Comparison of ENCODE assay signal across 18 cellular contexts in the genomic region with DNA sequence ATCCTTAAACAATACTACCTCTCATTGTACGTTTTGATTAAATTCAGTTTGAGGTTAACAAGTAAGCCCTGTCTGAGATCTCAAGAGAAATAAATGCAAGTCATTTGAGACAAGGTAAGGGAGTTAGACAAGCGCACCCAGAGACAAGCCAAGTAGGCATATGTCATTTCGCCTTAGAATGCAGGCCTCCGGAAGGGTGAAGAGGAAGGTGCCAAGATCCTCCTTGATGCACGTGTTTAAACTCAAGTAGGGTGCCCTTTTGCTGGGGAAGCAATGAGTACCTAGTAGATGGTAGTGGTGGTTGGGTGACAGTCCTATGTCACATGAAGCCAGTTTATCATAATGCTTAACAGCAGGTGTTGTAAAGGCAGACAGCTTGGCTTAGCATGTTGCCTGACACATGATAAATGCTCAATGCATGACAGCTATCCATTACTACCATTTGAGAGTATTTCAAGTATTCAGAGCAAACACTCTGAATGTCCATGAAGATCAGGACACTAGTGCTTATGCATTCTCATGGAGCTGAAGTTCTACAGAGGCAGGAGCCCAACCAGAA.
DNase-seq lines count a peak whose midpoint lies in the region; ATAC-seq, FAIRE-seq and TF ChIP-seq lines count a peak whose summit lies in the region.
"Had no signal": no experiment of that assay in that cellular context is flagged by ENCODE, and none has a peak within 500 bp of the region (broad histone marks: within the 10 kb centered on the region; RNA-seq: fewer than 3 reads in every experiment).

No MANE protein-coding gene starts in this region.

- no peak for TF ChIP-seq CTCF in cardiac muscle cell (IDR thresholded peaks at IDR 0.05; ENCODE audit: low read depth, low read length)

- no peaks in the 10 kb centered on the region for H3K27me3 ChIP-seq in cardiac muscle cell
- H3K27me3 ChIP-seq: stomach had no signal

- peak; percentile 91 for FAIRE-seq in urothelium cell line (lab: Jason Lieb, UNC)
- FAIRE-seq: G401.6, islet of Langerhans, small intestine had no signal

- H3K27ac ChIP-seq in cardiac muscle cell: peak overlapping the region; percentile 68
- H3K27ac ChIP-seq: stomach had no signal

- H3K4me1 ChIP-seq in cardiac muscle cell (ENCODE audit: low read depth): peaks cover 33% of the 10 kb centered on the region
- H3K4me1 ChIP-seq: stomach had no signal

- intact Hi-C loops in Right ventricle myocardium superior (cut with DNase I): no loop called here

- DNase-seq in cardiac muscle cell (ENCODE audit: low read depth in 1 of 2, low spot score in 1 of 2) (no peak), Right ventricle myocardium superior (no peak), NCI-H187 treated with DMSO at 0.1 percent for 48 hours (lab: John Stamatoyannopoulos, UW) (peak; percentile 48), urothelium cell line (ENCODE audit: low spot score) (no peak), AML-193 (lab: John Stamatoyannopoulos, UW) (no peak)
- DNase-seq in central memory CD4-positive, alpha-beta T cell: no peak
- no peak for DNase-seq in activated effector memory CD4-positive, alpha-beta T cell treated with anti-CD3 and anti-CD28 coated beads, Interleukin-2, amount 50 U/mL, for 16 hours
- DNase-seq: ACHN; activated CD4-positive, alpha-beta T cell treated with anti-CD3 and anti-CD28 coated beads, Interleukin-2, amount 10 ng/mL, durations not matched to agents 24 days and 14 days; activated T-cell treated with anti-CD3 and anti-CD28 coated beads, Interleukin-2, amount 50 U/mL, for 4 hours; CD8-positive, alpha-beta T cell; mesendoderm; NCI-H2081 treated with DMSO at 0.1 percent for 48 hours; small intestine had no signal

- ATAC-seq in Right ventricle myocardium superior (ENCODE audit: poor library complexity) (no peak), HG02870 (IDR thresholded peaks at IDR 0.05; ENCODE audit: unreplicated experiment) (peak; percentile 10)
- ATAC-seq: activated T-cell treated with anti-CD3 and anti-CD28 coated beads, Interleukin-2, amount 50 U/mL, for 4 hours; CD8-positive, alpha-beta T cell had no signal

- H3K4me3 ChIP-seq in cardiac muscle cell: no peak overlapping the region
- H3K4me3 ChIP-seq: stomach had no signal

- H3K36me3 ChIP-seq in cardiac muscle cell: no peaks in the 10 kb centered on the region
- H3K36me3 ChIP-seq: stomach had no signal

- H3K9me3 ChIP-seq in cardiac muscle cell (ENCODE audit: low read depth): no peaks in the 10 kb centered on the region
- H3K9me3 ChIP-seq: stomach had no signal
